In genomic region chr22:33659423-33659822, GRCh38 we compare ENCODE assay signal across 15 cellular contexts.
DNase-seq lines count a peak whose midpoint lies in the region; ATAC-seq and TF ChIP-seq lines count a peak whose summit lies in the region.
"Had no signal": no experiment of that assay in that cellular context is flagged by ENCODE, and none has a peak within 500 bp of the region (broad histone marks: within the 10 kb centered on the region; RNA-seq: fewer than 3 reads in every experiment).

No MANE protein-coding gene starts in this region.

- DNase-seq in Right ventricle myocardium superior (no peak), right atrium auricular region (ENCODE audit: low spot score) (no peak), hepatocyte (ENCODE audit: low spot score) (no peak), sigmoid colon (peak; percentile 74), cerebellar nuclear complex (lab: John Stamatoyannopoulos, UW) (no peak), NCI-H2227 (lab: John Stamatoyannopoulos, UW; ENCODE audit: unreplicated experiment) (no peak)
- DNase-seq in stimulated activated CD4-positive, alpha-beta T cell treated with anti-CD3 and anti-CD28 coated beads, Interleukin-4, amount 100 ng/mL, for 4 hours, result no peak
- DNase-seq: 8988T; activated CD4-positive, alpha-beta T cell treated with anti-CD3 and anti-CD28 coated beads, Interleukin-2, amount 50 U/mL, for 1 hour; activated T-cell treated with anti-CD3 and anti-CD28 coated beads, Interleukin-2, amount 50 U/mL, for 24 hours; CD4-positive, alpha-beta T cell; NCI-H1436 treated with DMSO at 0.1 percent for 48 hours; SK-N-SH had no signal

- H3K9me3 ChIP-seq in right atrium auricular region, result no peaks in the 10 kb centered on the region
- no peaks in the 10 kb centered on the region for H3K9me3 ChIP-seq in hepatocyte (ENCODE audit: low read depth)
- no peaks in the 10 kb centered on the region for H3K9me3 ChIP-seq in sigmoid colon
- H3K9me3 ChIP-seq: SK-N-SH had no signal

- TF ChIP-seq EP300 in sigmoid colon (IDR thresholded peaks at IDR 0.05), result no peak

- TF ChIP-seq CTCF in right atrium auricular region (IDR thresholded peaks at IDR 0.05) (no peak), hepatocyte (IDR thresholded peaks at IDR 0.05; ENCODE audit: poor library complexity) (no peak), sigmoid colon (IDR thresholded peaks at IDR 0.05) (no peak)

- H2AFZ ChIP-seq in hepatocyte, result no peak overlapping the region

- no peak for TF ChIP-seq POLR2A in sigmoid colon (IDR thresholded peaks at IDR 0.05)

- H3K27ac ChIP-seq in right atrium auricular region (peak overlapping the region in 1 of 2 donors; percentile 42), hepatocyte (peak overlapping the region; percentile 8), sigmoid colon (peak overlapping the region; percentile 46 to 72 (median 56))
- H3K27ac ChIP-seq: cardiac muscle cell had no signal

- intact Hi-C loops in Right ventricle myocardium superior (cut with DNase I) (loop anchor here (10.0 kb wide), 1 partner anchor 255 kb away; no protein-coding TSS in a partner anchor), sigmoid colon (cut with DNase I) (no loop called here)

- peaks cover 0 to 25% of the 10 kb centered on the region in 2 donors for H3K4me1 ChIP-seq in right atrium auricular region
- peaks cover 4% of the 10 kb centered on the region for H3K4me1 ChIP-seq in hepatocyte (ENCODE audit: insufficient read depth)
- H3K4me1 ChIP-seq in sigmoid colon, result peaks cover 0 to 48% (median 34%) of the 10 kb centered on the region in 4 donors

- ATAC-seq in Right ventricle myocardium superior (ENCODE audit: poor library complexity), result peak; percentile 58
- no peak for ATAC-seq in GM18498 (IDR thresholded peaks at IDR 0.05; ENCODE audit: unreplicated experiment)

- H3K4me2 ChIP-seq in hepatocyte, result no peak overlapping the region
- H3K4me2 ChIP-seq: SK-N-SH had no signal

- H3K4me3 ChIP-seq in right atrium auricular region (no peak overlapping the region), hepatocyte (no peak overlapping the region), sigmoid colon (no peak overlapping the region)
- H3K4me3 ChIP-seq: cardiac muscle cell had no signal

- H3K79me2 ChIP-seq in hepatocyte, result peaks cover 4% of the 10 kb centered on the region

- no peaks in the 10 kb centered on the region for H4K20me1 ChIP-seq in hepatocyte (ENCODE audit: insufficient read depth, poor library complexity, severe bottlenecking)

- H3K36me3 ChIP-seq in right atrium auricular region (no peaks in the 10 kb centered on the region), hepatocyte (replicated peaks; ENCODE audit: insufficient read depth, low read depth) (no peaks in the 10 kb centered on the region), sigmoid colon (no peaks in the 10 kb centered on the region)
- H3K36me3 ChIP-seq: cardiac muscle cell had no signal

- 75% methylated on average over 2 of the region's 2 CpGs for WGBS in hepatocyte (ENCODE audit: low lambda C conversion rate, missing lambda C conversion rate)
- 66 to 85% methylated on average over 2 of the region's 2 CpGs for WGBS in sigmoid colon, 2 donors

- H3K9me2 ChIP-seq in hepatocyte (replicated peaks; ENCODE audit: insufficient read depth), result no peaks in the 10 kb centered on the region
- H3K9me2 ChIP-seq: SK-N-SH had no signal

- H3K27me3 ChIP-seq in right atrium auricular region (no peaks in the 10 kb centered on the region), hepatocyte (no peaks in the 10 kb centered on the region), sigmoid colon (no peaks in the 10 kb centered on the region)
- H3K27me3 ChIP-seq: cardiac muscle cell had no signal
